Comparison of ENCODE assay signal across 1 cellular context in genomic region chr3:97464035-97464434, GRCh38.
TF ChIP-seq lines count a peak whose summit lies in the region.

No MANE protein-coding gene starts in this region.

TF ChIP-seq in GM23338, 12 proteins besides CTCF, POLR2A, EP300 and RAD21:
- TF ChIP-seq ZNF462 (CRISPR knock-in tag; IDR thresholded peaks at IDR 0.05) = 0 out of 2 replicates have a peak, but pooled peaks have one; percentile 43
- no peak for TF ChIP-seq ETS1 (IDR thresholded peaks at IDR 0.05)
